ENCODE assay signal across 12 cellular contexts in the genomic region with DNA sequence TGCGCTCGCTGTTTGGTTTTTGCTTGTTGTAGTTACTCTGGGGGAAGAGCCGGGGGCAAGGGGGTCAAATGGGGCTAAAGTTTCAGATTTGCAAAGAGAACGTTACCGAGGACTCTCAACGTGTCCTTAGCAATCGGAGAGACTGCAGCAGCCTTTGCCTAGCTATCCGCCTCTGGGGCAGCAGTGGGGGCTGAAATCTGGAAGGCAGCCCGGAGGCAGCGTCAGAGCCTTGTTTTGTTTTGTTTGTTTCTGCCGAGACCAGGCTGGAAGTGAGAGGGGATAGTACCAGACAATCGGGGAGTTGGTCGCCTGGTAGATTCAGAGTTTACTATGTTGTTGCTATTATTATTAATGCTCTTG. TPM values are rescaled to one million over a fixed set of nuclear protein-coding genes. Genes with fewer than 3 reads are reported as not detected.
A peak's percentile ranks its signal among the peaks of the same experiment; 100 is the strongest.
DNase-seq lines count a peak whose midpoint lies in the region; ATAC-seq and TF ChIP-seq lines count a peak whose summit lies in the region.
"Had no signal": no experiment of that assay in that cellular context is flagged by ENCODE, and none has a peak within 500 bp of the region (broad histone marks: within the 10 kb centered on the region; RNA-seq: fewer than 3 reads in every experiment).

No MANE protein-coding gene starts in this region.

- DNase-seq in AG09309 (ENCODE audit: low read depth): no peak
- no peak for DNase-seq in right cardiac atrium
- DNase-seq in trophoblast cell: no peak
- no peak for DNase-seq in activated CD4-positive, alpha-beta T cell treated with anti-CD3 and anti-CD28 coated beads, Interleukin-2, amount 50 U/mL, for 4 hours
- no peak for DNase-seq in transverse colon
- no peak for DNase-seq in NCI-H1694 treated with DMSO at 0.1 percent for 48 hours (lab: John Stamatoyannopoulos, UW)
- no peak for DNase-seq in activated T-cell treated with anti-CD3 and anti-CD28 coated beads for 4 hours
- DNase-seq: activated naive CD8-positive, alpha-beta T cell treated with anti-CD3 and anti-CD28 coated beads, Interleukin-2, amount 10 ng/mL, durations not matched to agents 7 days and 5 days; stimulated activated CD8-positive, alpha-beta memory T cell treated with anti-CD3 and anti-CD28 coated beads, Interleukin-4, amount 100 ng/mL, for 48 hours had no signal

- H2BK120ac ChIP-seq in trophoblast cell (ENCODE audit: insufficient read depth, low read length, poor library complexity): no peak overlapping the region

- H4K12ac ChIP-seq in trophoblast cell (ENCODE audit: low read depth, low read length): no peak overlapping the region

- in situ Hi-C loops in transverse colon (cut with MboI; ENCODE audit: low pct_ligation_motif_present in 1 of 4, low pct_unique_long_range_greater_than_20kb in 1 of 4, low sequenced_read_pairs in 3 of 4): loop anchor here in 1 of 4 donors (25.0 kb wide), 1 partner anchor 178 kb away; no protein-coding TSS in a partner anchor

- H3K18ac ChIP-seq in trophoblast cell (ENCODE audit: low read length): no peak overlapping the region

- no peak overlapping the region for H2BK12ac ChIP-seq in trophoblast cell (ENCODE audit: low read length)

- 5% methylated on average over 13 of the region's 13 CpGs for WGBS in right cardiac atrium
- WGBS in trophoblast cell (ENCODE audit: extremely low coverage, insufficient coverage, insufficient read length): no CpG with 5 or more reads among the region's 13 CpGs
- 7 to 12% methylated on average over 5 to 13 of the region's 13 CpGs for WGBS in transverse colon (ENCODE audit: low coverage in 1 of 2), 2 donors

- H3K4me1 ChIP-seq in right cardiac atrium (ENCODE audit: control insufficient read depth, insufficient read depth, low read length) (peaks cover 5% of the 10 kb centered on the region), trophoblast cell (ENCODE audit: control insufficient read depth in 1 of 2, insufficient read depth in 2 of 2, low read length in 2 of 2) (peaks cover 5 to 15% of the 10 kb centered on the region in 2 experiments), transverse colon (peaks cover 0 to 22% (median 11%) of the 10 kb centered on the region in 4 donors)
- H3K4me1 ChIP-seq: BLaER1 had no signal

- no peak for ATAC-seq in right cardiac atrium

- H3K4me2 ChIP-seq in trophoblast cell (ENCODE audit: low read length): peak overlapping the region; percentile 90
- H3K4me2 ChIP-seq: BLaER1 had no signal

- TF ChIP-seq CTCF in AG09309 (IDR thresholded peaks at IDR 0.05; ENCODE audit: control insufficient read depth, insufficient read depth, low read depth, low read length, missing control alignments): no peak
- TF ChIP-seq CTCF in transverse colon (IDR thresholded peaks at IDR 0.05): no peak

- H2BK5ac ChIP-seq in trophoblast cell (ENCODE audit: low read depth, low read length, poor library complexity): no peak overlapping the region

- H4K91ac ChIP-seq in trophoblast cell (ENCODE audit: low read depth, low read length): no peak overlapping the region

- H3K14ac ChIP-seq in trophoblast cell (ENCODE audit: low read length): no peak overlapping the region

- TF ChIP-seq POLR2A in transverse colon (IDR thresholded peaks at IDR 0.05): no peak

- peak overlapping the region; percentile 13 for H4K8ac ChIP-seq in trophoblast cell (ENCODE audit: low read depth, low read length)

- H3K23ac ChIP-seq in trophoblast cell (ENCODE audit: low read length): no peak overlapping the region

- intact Hi-C loops in right cardiac atrium (cut with DNase I) (no loop called here), transverse colon (cut with DNase I; ENCODE audit: low total_unique reads) (no loop called here)

- no peak overlapping the region for H2AK5ac ChIP-seq in trophoblast cell (ENCODE audit: low read length)

- H3K4me3 ChIP-seq in AG09309 (ENCODE audit: control insufficient read depth, low read depth, low read length) (peak overlapping the region; percentile 60), right cardiac atrium (ENCODE audit: low read length) (peak overlapping the region; percentile 30), trophoblast cell (ENCODE audit: low read depth, low read length) (peak overlapping the region; percentile 76), transverse colon (peak overlapping the region in 2 of 4 donors; percentile 20 to 38)
- H3K4me3 ChIP-seq: BLaER1 had no signal

- H3K27me3 ChIP-seq in right cardiac atrium (ENCODE audit: control insufficient read depth, insufficient read depth) (no peaks in the 10 kb centered on the region), trophoblast cell (ENCODE audit: insufficient read depth, low read length) (peaks cover 14% of the 10 kb centered on the region), transverse colon (peaks cover 47% of the 10 kb centered on the region)
- H3K27me3 ChIP-seq: BLaER1 had no signal

- H3K9me3 ChIP-seq in right cardiac atrium (ENCODE audit: control insufficient read depth, low read length) (no peaks in the 10 kb centered on the region), trophoblast cell (ENCODE audit: insufficient read depth, low read depth, low read length) (no peaks in the 10 kb centered on the region), transverse colon (no peaks in the 10 kb centered on the region)

- H3K36me3 ChIP-seq in trophoblast cell (ENCODE audit: control insufficient read depth in 1 of 2, insufficient read depth in 2 of 2, low read length in 2 of 2) (no peaks in the 10 kb centered on the region), transverse colon (no peaks in the 10 kb centered on the region)
- H3K36me3 ChIP-seq: BLaER1 had no signal

- no peak overlapping the region for H3K4ac ChIP-seq in trophoblast cell (ENCODE audit: low read depth, low read length)

- TF ChIP-seq EP300 in transverse colon (IDR thresholded peaks at IDR 0.05; ENCODE audit: low read depth): no peak

- no peaks in the 10 kb centered on the region for H3K79me1 ChIP-seq in trophoblast cell (ENCODE audit: low read length)

- no peaks in the 10 kb centered on the region for H3K79me2 ChIP-seq in trophoblast cell (ENCODE audit: control insufficient read depth, insufficient read depth, low read length, poor library complexity)

- peak overlapping the region; percentile 19 for H2AFZ ChIP-seq in trophoblast cell (ENCODE audit: insufficient read depth, low read length, poor library complexity)

- peak overlapping the region; percentile 95 for H3K27ac ChIP-seq in angular gyrus (ENCODE audit: low read depth, low read length)
- no peak overlapping the region for H3K27ac ChIP-seq in right cardiac atrium (ENCODE audit: low read length)
- no peak overlapping the region for H3K27ac ChIP-seq in trophoblast cell (ENCODE audit: low read depth, low read length)
- no peak overlapping the region for H3K27ac ChIP-seq in transverse colon
- H3K27ac ChIP-seq: BLaER1 had no signal

- no peak overlapping the region for H3K9ac ChIP-seq in trophoblast cell (ENCODE audit: low read length)
- H3K9ac ChIP-seq: BLaER1 had no signal

RNA-seq across cellular contexts. Expression of a gene that starts 1.2 kb away (rescaled TPM):
- under 1 TPM in 2 of 4 donors, not detected in 2; 0.11 to 0.23 TPM for total RNA-seq in right cardiac atrium
- polyA plus RNA-seq in right cardiac atrium: 0.05 TPM
- polyA plus RNA-seq in trophoblast cell (2013): 1.7 and 2.0 TPM in 2 replicates
- under 1 TPM in 1 of 4 donors, not detected in 3; 0.14 TPM for total RNA-seq in transverse colon
- total RNA-seq: RPMI7951 had no signal
